In the genomic region with DNA sequence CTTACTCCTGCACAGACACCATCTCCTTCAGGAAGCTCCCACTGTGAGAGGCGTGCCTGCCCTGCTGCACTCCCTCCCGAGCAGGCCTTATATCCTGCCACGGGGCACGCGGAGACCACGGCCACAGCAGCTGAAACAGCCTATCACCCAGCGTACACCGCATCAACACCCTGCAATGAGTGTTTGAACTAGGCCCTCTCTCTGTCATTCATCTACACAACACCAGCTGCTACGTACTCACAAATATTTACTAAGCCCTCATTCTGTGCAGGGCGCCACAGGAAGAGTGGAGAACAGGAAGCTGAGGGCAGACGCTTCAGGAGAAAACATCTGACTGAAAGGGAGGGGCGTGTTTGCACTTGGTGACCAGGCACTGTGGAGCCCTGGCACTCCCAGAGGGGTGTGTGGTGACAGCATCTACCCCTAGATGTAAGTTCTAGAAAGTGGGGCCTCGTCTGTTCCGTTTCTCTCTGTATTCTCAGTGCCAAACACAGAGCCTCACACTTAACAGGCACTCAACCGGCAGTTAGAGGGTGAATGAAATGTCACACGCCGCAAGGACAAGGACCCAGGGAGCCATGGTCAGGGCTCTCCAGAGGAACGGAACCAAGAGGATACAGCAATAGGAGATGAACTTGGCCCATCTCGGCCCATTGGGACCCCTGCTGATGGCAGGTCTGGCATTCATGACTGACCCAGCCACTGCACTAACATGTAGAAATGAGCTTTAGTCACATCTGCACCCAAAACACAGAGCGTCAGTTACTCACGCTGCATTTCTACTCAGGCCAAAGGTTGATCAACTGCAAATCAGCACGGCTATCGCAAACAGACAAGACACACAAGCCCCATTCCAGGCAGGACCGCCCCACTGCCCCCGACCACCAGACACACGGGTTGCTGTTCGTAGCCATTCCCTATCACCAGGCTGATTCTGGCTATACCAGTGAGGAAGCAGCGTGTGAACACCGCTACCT, we compare ENCODE assay signal across 8 cellular contexts. TPM values are rescaled to one million over a fixed set of nuclear protein-coding genes. Genes with fewer than 3 reads are reported as not detected.
A peak's percentile ranks its signal among the peaks of the same experiment; 100 is the strongest.
DNase-seq lines count a peak whose midpoint lies in the region; ATAC-seq and TF ChIP-seq lines count a peak whose summit lies in the region.

No MANE protein-coding gene starts in this region.

- BruUV-seq in Caco-2 (replicated peaks; lab: Mats Ljungman, UMichigan) = no TSS peak

- H3K9me3 Mint-ChIP-seq in Caco-2 (ENCODE audit: unreplicated experiment) = no peaks in the 10 kb centered on the region
- no peaks in the 10 kb centered on the region for H3K9me3 Mint-ChIP-seq in chondrocyte (ENCODE audit: low read depth)

- peaks cover 22% of the 10 kb centered on the region for H3K4me1 ChIP-seq in Caco-2

- H3K36me3 Mint-ChIP-seq in Caco-2 (ENCODE audit: insufficient read depth, unreplicated experiment) (peaks cover 20% of the 10 kb centered on the region), chondrocyte (ENCODE audit: low read depth) (no peaks in the 10 kb centered on the region)

- H3K27ac ChIP-seq in substantia nigra (ENCODE audit: low read depth, low read length, poor library complexity, severe bottlenecking) = peak overlapping the region; percentile 33

- peak in 1 of 2 experiments; percentile 29 for DNase-seq in Caco-2
- DNase-seq in NCI-H1436 (lab: John Stamatoyannopoulos, UW) = peak; percentile 80
- DNase-seq in activated CD4-positive, CD25-positive, alpha-beta regulatory T cell treated with anti-CD3 and anti-CD28 coated beads, Interleukin-2, amount 50 U/mL, for 16 hours (ENCODE audit: low read depth, low spot score) = peak; percentile 50
- DNase-seq in chondrocyte (ENCODE audit: low spot score) = no peak
- DNase-seq in midbrain (lab: John Stamatoyannopoulos, UW) = peak; percentile 34
- DNase-seq in substantia nigra (lab: John Stamatoyannopoulos, UW) = peak in 25 of 49 donors; percentile 16 to 67 (median 39)
- no peak for DNase-seq in retina

- H3K9me3 ChIP-seq in Caco-2 = no peaks in the 10 kb centered on the region

- intact Hi-C loops in Caco-2 (cut with micrococcal nuclease; ENCODE audit: unreplicated experiment) = no loop called here

- no peaks in the 10 kb centered on the region; the same call in 1 of the 2 replicates for H3K36me3 ChIP-seq in Caco-2 (ENCODE audit: control insufficient read depth, insufficient read depth, low read length)

- H3K4me1 Mint-ChIP-seq in Caco-2 (ENCODE audit: low read depth, unreplicated experiment) (peaks cover 28% of the 10 kb centered on the region), chondrocyte (ENCODE audit: low read depth) (peaks cover 36% of the 10 kb centered on the region)

- no peaks in the 10 kb centered on the region for H3K27me3 Mint-ChIP-seq in Caco-2 (ENCODE audit: insufficient read depth, unreplicated experiment)
- H3K27me3 Mint-ChIP-seq in chondrocyte (ENCODE audit: low read depth) = no peaks in the 10 kb centered on the region

- POLR2A ChIA-PET in Caco-2 (lab: Charles Lee) = interaction anchor here (0.6 kb wide), 1 partner anchor 147 kb away, joined by 4 read pairs; no protein-coding TSS in a partner anchor

- peak overlapping the region; percentile 67 for H3K27ac Mint-ChIP-seq in Caco-2 (ENCODE audit: unreplicated experiment)
- H3K27ac Mint-ChIP-seq in chondrocyte (ENCODE audit: unreplicated experiment) = peak overlapping the region; percentile 90

- TF ChIP-seq CTCF in Caco-2 (IDR thresholded peaks at IDR 0.05; ENCODE audit: insufficient read depth in 1 of 2, low read depth in 1 of 2, low read length in 1 of 2, severe bottlenecking in 1 of 2, unreplicated experiment in 1 of 2) (no peak), chondrocyte (IDR thresholded peaks at IDR 0.05) (no peak)

- H3K4me3 ChIP-seq in Caco-2 (ENCODE audit: low read depth, low read length) = no peak overlapping the region

- no peak for ATAC-seq in GM19397 (IDR thresholded peaks at IDR 0.05; ENCODE audit: unreplicated experiment)

- H3K27me3 ChIP-seq in Caco-2 (replicated peaks; ENCODE audit: control insufficient read depth, insufficient read depth, low read length) = no peaks in the 10 kb centered on the region

- H3K4me3 Mint-ChIP-seq in Caco-2 (ENCODE audit: unreplicated experiment) (no peak overlapping the region), chondrocyte (ENCODE audit: unreplicated experiment) (peak overlapping the region; percentile 36)

- CTCF ChIA-PET in Caco-2 (lab: Charles Lee) = interaction anchor here (0.7 kb wide), 1 partner anchor 159 kb away, joined by 3 read pairs; no protein-coding TSS in a partner anchor

RNA-seq across cellular contexts. Expression of a gene that starts 15.7 kb away (rescaled TPM):
- total RNA-seq in Caco-2 (2022) (85.4 and 90.4 TPM in 2 replicates), chondrocyte (53.5 to 65.5 TPM (median 57.7 TPM) in 3 replicates)

RNA-seq across cellular contexts. Expression of a gene that starts 48.2 kb away (rescaled TPM):
- total RNA-seq in Caco-2 (2022) (5.8 and 7.2 TPM in 2 replicates), chondrocyte (7.2 to 11.9 TPM (median 10.5 TPM) in 3 replicates)

RNA-seq across cellular contexts. Expression of a gene that starts 57.6 kb away (rescaled TPM):
- total RNA-seq in Caco-2 (2022) = 4.7 and 4.8 TPM in 2 replicates
- total RNA-seq in chondrocyte = 5.6 to 6.5 TPM (median 6.1 TPM) in 3 replicates

RNA-seq across cellular contexts. Expression of a gene that starts 58.7 kb away (rescaled TPM):
- total RNA-seq in Caco-2 (2022) (272 and 274 TPM in 2 replicates), chondrocyte (202 to 224 TPM (median 204 TPM) in 3 replicates)

Comparison
In these comparisons a context has a peak if more than half of its experiments do, and no peak if none do; other contexts are left out.
1. DNase-seq: peak in NCI-H1436 (single experiment), activated CD4-positive, CD25-positive, alpha-beta regulatory T cell treated with anti-CD3 and anti-CD28 coated beads, Interleukin-2, amount 50 U/mL, for 16 hours (single experiment), midbrain (single experiment) and substantia nigra (25 of 49); none in chondrocyte (single experiment) and retina (single experiment).